22 cellular contexts compared by ENCODE assay signal in the genomic region with DNA sequence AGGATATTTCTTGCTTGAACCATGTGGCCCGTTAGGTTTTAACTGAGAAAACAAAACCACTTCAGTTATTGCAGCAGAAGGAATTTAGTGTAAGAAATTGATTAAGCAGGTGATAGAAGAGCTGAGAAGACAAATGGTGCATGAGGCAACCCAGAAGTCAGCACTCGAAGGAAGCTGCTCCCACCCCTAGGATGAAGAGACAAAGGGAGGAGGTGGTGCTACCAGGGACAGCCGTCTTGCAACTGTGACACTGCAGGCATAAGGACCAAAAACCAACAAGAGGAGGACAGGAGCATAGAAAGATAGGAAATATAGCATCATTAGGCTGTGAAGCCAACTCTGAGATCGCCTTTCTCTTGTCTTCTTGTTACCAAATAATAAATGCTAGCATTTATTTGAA.
"Had no signal": no experiment of that assay in that cellular context is flagged by ENCODE, and none has a peak within 500 bp of the region (broad histone marks: within the 10 kb centered on the region; RNA-seq: fewer than 3 reads in every experiment).

No MANE protein-coding gene starts in this region.

- ATAC-seq: gastrocnemius medialis, heart right ventricle, left cardiac atrium, left lung, left ventricle myocardium superior, lower lobe of right lung had no signal

- H3K27ac ChIP-seq: coronary artery, dorsolateral prefrontal cortex, esophagus squamous epithelium, gastrocnemius medialis, heart right ventricle, left lung, lower lobe of right lung had no signal

- DNase-seq: dorsolateral prefrontal cortex; effector CD4-positive, alpha-beta T cell; effector memory CD4-positive, alpha-beta T cell; esophagus squamous epithelium; foreskin fibroblast; foreskin melanocyte; gastrocnemius medialis; glutamatergic neuron; head of caudate nucleus; heart right ventricle; hippocampal formation; left cardiac atrium; left lung; left ventricle myocardium superior; lower lobe of right lung; mesenchymal stem cell; midbrain had no signal

- FAIRE-seq: colon, endothelial cell of umbilical vein, islet of Langerhans, keratinocyte had no signal

- H3K36me3 ChIP-seq: gastrocnemius medialis, heart right ventricle, left lung, lower lobe of right lung had no signal

- H3K27me3 ChIP-seq: gastrocnemius medialis, left lung had no signal

- H3K4me1 ChIP-seq: esophagus squamous epithelium, gastrocnemius medialis, left lung, lower lobe of right lung had no signal

- H3K4me3 ChIP-seq: coronary artery, dorsolateral prefrontal cortex, esophagus squamous epithelium, gastrocnemius medialis, heart right ventricle, left lung, lower lobe of right lung had no signal

- H3K9me3 ChIP-seq: esophagus squamous epithelium, gastrocnemius medialis, heart right ventricle, left lung, lower lobe of right lung had no signal
